ENCODE assay signal across 1 cellular context in the genomic region with DNA sequence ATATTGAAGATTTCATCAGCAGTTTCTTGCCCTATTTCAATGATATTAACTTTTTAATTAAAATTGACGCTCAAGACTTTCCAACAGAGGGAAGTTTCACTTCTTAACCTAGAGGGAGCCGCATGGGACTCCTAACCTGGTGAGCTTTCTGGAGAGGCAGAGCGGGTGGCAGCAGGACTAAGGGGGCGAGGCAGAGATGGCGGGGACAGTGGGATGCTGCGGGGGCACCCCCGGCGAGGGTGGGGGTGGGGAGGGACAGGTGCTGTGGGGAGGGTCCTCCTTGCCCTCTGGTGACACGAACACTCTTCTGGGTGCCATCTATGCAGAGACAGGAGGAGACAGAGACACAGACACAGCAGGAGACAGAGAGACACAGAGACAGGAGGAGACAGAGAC.
TF ChIP-seq lines count a peak whose summit lies in the region.

No MANE protein-coding gene starts in this region.

TF ChIP-seq in H1, 55 proteins besides CTCF, POLR2A, EP300 and RAD21 (continued from another document):
- TF ChIP-seq MAFK (IDR thresholded peaks at IDR 0.05; ENCODE audit: low read depth, low read length), result no peak
- TF ChIP-seq, protein P1, sequence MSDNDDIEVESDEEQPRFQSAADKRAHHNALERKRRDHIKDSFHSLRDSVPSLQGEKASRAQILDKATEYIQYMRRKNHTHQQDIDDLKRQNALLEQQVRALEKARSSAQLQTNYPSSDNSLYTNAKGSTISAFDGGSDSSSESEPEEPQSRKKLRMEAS (IDR thresholded peaks at IDR 0.05), result no peak
- no peak for TF ChIP-seq HDAC6 (IDR thresholded peaks at IDR 0.05; ENCODE audit: low read depth, low read length)
- TF ChIP-seq NRF1 (IDR thresholded peaks at IDR 0.05; ENCODE audit: low read depth, low read length), result no peak
- TF ChIP-seq FOSL1 (IDR thresholded peaks at IDR 0.05; ENCODE audit: insufficient read depth, low read depth, low read length), result no peak
- TF ChIP-seq SUZ12 (IDR thresholded peaks at IDR 0.05; ENCODE audit: low read length), result 0 out of 2 replicates have a peak, but pooled peaks have one; percentile 13
